In genomic region chr5:33369470-33370134, GRCh38 we compare ENCODE assay signal across 23 cellular contexts.
A peak's percentile ranks its signal among the peaks of the same experiment; 100 is the strongest.
DNase-seq lines count a peak whose midpoint lies in the region; ATAC-seq, FAIRE-seq and TF ChIP-seq lines count a peak whose summit lies in the region.
"Had no signal": no experiment of that assay in that cellular context is flagged by ENCODE, and none has a peak within 500 bp of the region (broad histone marks: within the 10 kb centered on the region; RNA-seq: fewer than 3 reads in every experiment).

No MANE protein-coding gene starts in this region.

- H2BK12ac ChIP-seq in mesenchymal stem cell (ENCODE audit: low read length in 2 of 2): no peak overlapping the region

- DNase-seq in Right ventricle myocardium superior (no peak), right atrium auricular region (ENCODE audit: low spot score) (no peak), mammary epithelial cell (no peak), mesenchymal stem cell (peak; percentile 25), kidney (no peak), KG1 (lab: John Stamatoyannopoulos, UW) (no peak), H7 (no peak), dedifferentiated amniotic fluid mesenchymal stem cell (ENCODE audit: extremely low spot score) (no peak)
- DNase-seq: activated CD4-positive, alpha-beta T cell treated with anti-CD3 and anti-CD28 coated beads, Interleukin-2, amount 50 U/mL, for 4 hours; activated naive CD4-positive, alpha-beta T cell treated with anti-CD3 and anti-CD28 coated beads, Interleukin-2, amount 10 ng/mL, durations not matched to agents 7 days and 5 days; activated T-cell treated with anti-CD3 and anti-CD28 coated beads, Interleukin-2, amount 50 U/mL, for 1 hour; body of pancreas; CD4-positive, CD25-positive, alpha-beta regulatory T cell; DMS53; H9; NCI-H1105 treated with DMSO at 0.1 percent for 48 hours; NCI-H774; Peyer's patch; posterior cingulate gyrus; stimulated activated CD4-positive, alpha-beta T cell treated with anti-CD3 and anti-CD28 coated beads, Interleukin-12 subunit alpha, Interleukin-12 subunit beta, amount 100 ng/mL, for 4 hours had no signal

- H3K4me3 ChIP-seq in right atrium auricular region: no peak overlapping the region
- H3K4me3 ChIP-seq in mammary epithelial cell (replicated peaks in 1 of 3; ENCODE audit: insufficient read depth in 1 of 3, low read depth in 2 of 3, low read length in 3 of 3): no peak overlapping the region
- no peak overlapping the region for H3K4me3 ChIP-seq in mesenchymal stem cell (ENCODE audit: insufficient read depth in 1 of 2, low read depth in 1 of 2, low read length in 2 of 2)
- H3K4me3 ChIP-seq in kidney (ENCODE audit: low read length in 2 of 2): no peak overlapping the region
- no peak overlapping the region for H3K4me3 ChIP-seq in H7 (ENCODE audit: insufficient read depth, low read depth, low read length)
- H3K4me3 ChIP-seq: body of pancreas, Peyer's patch had no signal

- H4K8ac ChIP-seq in mesenchymal stem cell (ENCODE audit: low read length): no peak overlapping the region

- peak overlapping the region in 1 of 2 experiments; percentile 7 for H3K4ac ChIP-seq in mesenchymal stem cell (ENCODE audit: low read depth in 1 of 2, low read length in 2 of 2)

- no peak overlapping the region for H3K14ac ChIP-seq in mesenchymal stem cell (ENCODE audit: low read length in 2 of 2)

- no peak overlapping the region for H3K4me2 ChIP-seq in mammary epithelial cell (ENCODE audit: insufficient read depth, low read depth, low read length)
- H3K4me2 ChIP-seq in mesenchymal stem cell (ENCODE audit: low read length, poor library complexity, severe bottlenecking): no peak overlapping the region

- no peak overlapping the region for H3K27ac ChIP-seq in right atrium auricular region
- H3K27ac ChIP-seq in mammary epithelial cell (ENCODE audit: insufficient read depth, low read depth, low read length): peak overlapping the region; percentile 73
- no peak overlapping the region for H3K27ac ChIP-seq in mesenchymal stem cell (ENCODE audit: low read length, poor library complexity, severe bottlenecking)
- H3K27ac ChIP-seq in kidney (ENCODE audit: low read depth in 2 of 2, low read length in 2 of 2): no peak overlapping the region
- H3K27ac ChIP-seq: body of pancreas, Peyer's patch had no signal

- H3K9ac ChIP-seq in mammary epithelial cell (ENCODE audit: insufficient read depth, low read length): peak overlapping the region; percentile 2
- H3K9ac ChIP-seq in mesenchymal stem cell (ENCODE audit: low read length): no peak overlapping the region
- H3K9ac ChIP-seq in kidney (ENCODE audit: low read length in 2 of 2): no peak overlapping the region

- H2BK5ac ChIP-seq in mesenchymal stem cell (ENCODE audit: low read depth, low read length, poor library complexity, severe bottlenecking): no peak overlapping the region

- no peaks in the 10 kb centered on the region for H4K20me1 ChIP-seq in mammary epithelial cell (ENCODE audit: insufficient read depth, low read length)

- H3K36me3 ChIP-seq in right atrium auricular region: no peaks in the 10 kb centered on the region
- no peaks in the 10 kb centered on the region for H3K36me3 ChIP-seq in mammary epithelial cell (ENCODE audit: insufficient read depth, low read length)
- H3K36me3 ChIP-seq in mesenchymal stem cell (ENCODE audit: control insufficient read depth in 1 of 2, insufficient read depth in 2 of 2, low read depth in 1 of 2, low read length in 2 of 2): no peaks in the 10 kb centered on the region
- no peaks in the 10 kb centered on the region for H3K36me3 ChIP-seq in kidney (ENCODE audit: control insufficient read depth in 1 of 2, insufficient read depth in 2 of 2, low read length in 2 of 2)
- no peaks in the 10 kb centered on the region for H3K36me3 ChIP-seq in H7 (replicated peaks; ENCODE audit: control insufficient read depth, insufficient read depth, low read length)
- H3K36me3 ChIP-seq: Peyer's patch had no signal

- TF ChIP-seq CTCF in right atrium auricular region (IDR thresholded peaks at IDR 0.05) (no peak), mammary epithelial cell (conservative IDR thresholded peaks at IDR 0.05 in 1 of 2, IDR thresholded peaks at IDR 0.05 in 1 of 2; ENCODE audit: extremely low read depth in 1 of 2, insufficient read depth in 1 of 2, low read depth in 1 of 2, low read length in 2 of 2) (no peak), kidney (IDR thresholded peaks at IDR 0.05; ENCODE audit: borderline replicate concordance, extremely low read depth, insufficient read depth) (no peak)

- dilution Hi-C loops in mammary epithelial cell (cut with HindIII; ENCODE audit: low sequenced_read_pairs): no loop called here

- H2AK5ac ChIP-seq in mesenchymal stem cell (ENCODE audit: low read length, severe bottlenecking): no peak overlapping the region

- H3K4me1 ChIP-seq in right atrium auricular region (no peaks in the 10 kb centered on the region), mammary epithelial cell (ENCODE audit: insufficient read depth, low read length) (peaks cover 12% of the 10 kb centered on the region), mesenchymal stem cell (ENCODE audit: control insufficient read depth, insufficient read depth, low read depth, low read length) (no peaks in the 10 kb centered on the region), kidney (ENCODE audit: control insufficient read depth in 1 of 2, insufficient read depth in 1 of 2, low read depth in 1 of 2, low read length in 2 of 2) (peaks cover 0 to 1% of the 10 kb centered on the region in 2 donors)
- H3K4me1 ChIP-seq: body of pancreas, Peyer's patch had no signal

- no TSS peak for BruUV-seq in mammary epithelial cell (replicated peaks; lab: Mats Ljungman, UMichigan)

- no peak overlapping the region for H2BK15ac ChIP-seq in mesenchymal stem cell (ENCODE audit: low read depth, poor library complexity, severe bottlenecking)

- CTCF ChIA-PET in mammary epithelial cell (lab: Charles Lee; ENCODE audit: low non-redundant PET): no interaction called here

- H3K23ac ChIP-seq in mesenchymal stem cell (ENCODE audit: low read length in 2 of 2): no peak overlapping the region

- in situ Hi-C loops in mammary epithelial cell (cut with MboI; ENCODE audit: low sequenced_read_pairs in 2 of 2): no loop called here

- H3K79me2 ChIP-seq in mammary epithelial cell (ENCODE audit: insufficient read depth, low read length): no peaks in the 10 kb centered on the region

- H3K9me3 ChIP-seq in right atrium auricular region: no peaks in the 10 kb centered on the region
- H3K9me3 ChIP-seq in mammary epithelial cell (replicated peaks; ENCODE audit: insufficient read depth, low read length): no peaks in the 10 kb centered on the region
- no peaks in the 10 kb centered on the region for H3K9me3 ChIP-seq in mesenchymal stem cell (ENCODE audit: control insufficient read depth, low read length)
- no peaks in the 10 kb centered on the region for H3K9me3 ChIP-seq in kidney (ENCODE audit: control insufficient read depth in 1 of 2, low read length in 2 of 2)
- H3K9me3 ChIP-seq: body of pancreas, Peyer's patch had no signal

- H3K18ac ChIP-seq in mesenchymal stem cell (ENCODE audit: low read depth in 1 of 2, low read length in 2 of 2): no peak overlapping the region

- H4K91ac ChIP-seq in mesenchymal stem cell (ENCODE audit: low read length): no peak overlapping the region

- H2AFZ ChIP-seq in mammary epithelial cell (ENCODE audit: low read depth, low read length) (peak overlapping the region; percentile 83), mesenchymal stem cell (ENCODE audit: low read depth, low read length) (no peak overlapping the region)

- 20% methylated on average over 1 of the region's 2 CpGs for WGBS in mammary epithelial cell (ENCODE audit: low coverage, missing lambda C conversion rate)
- WGBS in mesenchymal stem cell: 24% methylated on average over 2 of the region's 2 CpGs

- H3K79me1 ChIP-seq in mesenchymal stem cell (replicated peaks; ENCODE audit: low read length, poor library complexity, severe bottlenecking): no peaks in the 10 kb centered on the region

- intact Hi-C loops in Right ventricle myocardium superior (cut with DNase I): no loop called here
- intact Hi-C loops in mammary epithelial cell (cut with micrococcal nuclease): loop anchor here (10.0 kb wide), 1 partner anchor 185 kb away; no protein-coding TSS in a partner anchor
- intact Hi-C loops in kidney (cut with DNase I): no loop called here

- H2BK120ac ChIP-seq in mesenchymal stem cell (ENCODE audit: low read depth, low read length): no peak overlapping the region

- FAIRE-seq in kidney (lab: Jason Lieb, UNC): no peak
- FAIRE-seq: A204.1, TTC549 had no signal

- H3K27me3 ChIP-seq in right atrium auricular region (no peaks in the 10 kb centered on the region), mammary epithelial cell (ENCODE audit: insufficient read depth, low read length) (no peaks in the 10 kb centered on the region), mesenchymal stem cell (ENCODE audit: control insufficient read depth in 1 of 2, insufficient read depth in 1 of 2, low read length in 2 of 2) (no peaks in the 10 kb centered on the region), H7 (ENCODE audit: control insufficient read depth, insufficient read depth, low read length) (no peaks in the 10 kb centered on the region)
- H3K27me3 ChIP-seq: body of pancreas, Peyer's patch had no signal

- ATAC-seq in Right ventricle myocardium superior (ENCODE audit: poor library complexity): peak; percentile 83
- ATAC-seq: body of pancreas; stimulated activated memory B cell treated with anti-CD40 and anti-IgM and Interleukin-4, amounts not matched to agents 10 μg/mL and 1 μg/mL and 100 μg/mL, for 72 hours had no signal
